21 cellular contexts compared by ENCODE assay signal in genomic region chr6:88311561-88311960, GRCh38.
A peak's percentile ranks its signal among the peaks of the same experiment; 100 is the strongest.
DNase-seq lines count a peak whose midpoint lies in the region; ATAC-seq and TF ChIP-seq lines count a peak whose summit lies in the region.
"Had no signal": no experiment of that assay in that cellular context is flagged by ENCODE, and none has a peak within 500 bp of the region (broad histone marks: within the 10 kb centered on the region; RNA-seq: fewer than 3 reads in every experiment).

No MANE protein-coding gene starts in this region.

- H2BK5ac ChIP-seq in neuronal stem cell (ENCODE audit: low read length): no peak overlapping the region

- no peaks in the 10 kb centered on the region for H3K9me3 Mint-ChIP-seq in stimulated activated effector memory CD8-positive, alpha-beta T cell treated with anti-CD3 and anti-CD28 coated beads, Interleukin-12 subunit alpha, Interleukin-12 subunit beta, amount 100 ng/mL, for 72 hours
- H3K9me3 Mint-ChIP-seq: CD8-positive, alpha-beta memory T cell had no signal

- no peaks in the 10 kb centered on the region for H3K9me2 ChIP-seq in OCI-LY7 (ENCODE audit: insufficient read depth, low read length)

- intact Hi-C loops in OCI-LY7 (cut with micrococcal nuclease; ENCODE audit: unreplicated experiment): no loop called here
- intact Hi-C loops in A673 (cut with micrococcal nuclease; ENCODE audit: unreplicated experiment): no loop called here

- H2BK15ac ChIP-seq in neuronal stem cell (ENCODE audit: low read length): no peak overlapping the region

- peak overlapping the region; percentile 7 for H3K18ac ChIP-seq in neuronal stem cell (ENCODE audit: low read length)

- no peak overlapping the region for H3K27ac Mint-ChIP-seq in stimulated activated effector memory CD8-positive, alpha-beta T cell treated with anti-CD3 and anti-CD28 coated beads, Interleukin-12 subunit alpha, Interleukin-12 subunit beta, amount 100 ng/mL, for 72 hours
- H3K27ac Mint-ChIP-seq: CD14-positive monocyte; CD4-positive, alpha-beta memory T cell; CD4-positive, CD25-positive, alpha-beta regulatory T cell; CD8-positive, alpha-beta memory T cell had no signal

- no peaks in the 10 kb centered on the region for H3K4me1 Mint-ChIP-seq in stimulated activated effector memory CD8-positive, alpha-beta T cell treated with anti-CD3 and anti-CD28 coated beads, Interleukin-12 subunit alpha, Interleukin-12 subunit beta, amount 100 ng/mL, for 72 hours
- H3K4me1 Mint-ChIP-seq: CD14-positive monocyte; CD4-positive, alpha-beta memory T cell; CD4-positive, CD25-positive, alpha-beta regulatory T cell; CD8-positive, alpha-beta memory T cell had no signal

- no peak overlapping the region for H2AK5ac ChIP-seq in neuronal stem cell (ENCODE audit: low read depth, low read length)

- H4K20me1 ChIP-seq in OCI-LY7 (ENCODE audit: insufficient read depth, low read length): no peaks in the 10 kb centered on the region
- H4K20me1 ChIP-seq: BLaER1 had no signal

- H3K4me3 ChIP-seq in OCI-LY7 (ENCODE audit: low read depth, low read length, poor library complexity, severe bottlenecking): no peak overlapping the region
- H3K4me3 ChIP-seq in neuronal stem cell (ENCODE audit: low read length in 2 of 2): no peak overlapping the region
- H3K4me3 ChIP-seq in A673 (ENCODE audit: low read depth, low read length, poor library complexity, severe bottlenecking): no peak overlapping the region
- H3K4me3 ChIP-seq: A549, BLaER1 had no signal

- H3K9ac ChIP-seq in neuronal stem cell (ENCODE audit: low read depth, low read length, poor library complexity): peak overlapping the region; percentile 38
- H3K9ac ChIP-seq: BLaER1 had no signal

- H3K4ac ChIP-seq in neuronal stem cell (ENCODE audit: low read length): no peak overlapping the region

- H3K36me3 ChIP-seq in OCI-LY7 (ENCODE audit: insufficient read depth, low read length): no peaks in the 10 kb centered on the region
- H3K36me3 ChIP-seq in neuronal stem cell (replicated peaks in 1 of 2; ENCODE audit: control insufficient read depth in 2 of 2, insufficient read depth in 2 of 2, low read length in 2 of 2): no peaks in the 10 kb centered on the region
- H3K36me3 ChIP-seq in A673 (ENCODE audit: insufficient read depth, low read length, poor library complexity, severe bottlenecking): no peaks in the 10 kb centered on the region
- H3K36me3 ChIP-seq: BE2C, BLaER1 had no signal

- H3K23ac ChIP-seq in neuronal stem cell (ENCODE audit: low read depth, low read length, poor library complexity): peak overlapping the region; percentile 37

- no TSS peak for BruUV-seq in OCI-LY7 (replicated peaks; lab: Mats Ljungman, UMichigan)
- BruUV-seq in A673 (replicated peaks; lab: Mats Ljungman, UMichigan): no TSS peak

- no peak overlapping the region for H3K4me2 ChIP-seq in OCI-LY7 (ENCODE audit: low read length)
- no peak overlapping the region for H3K4me2 ChIP-seq in neuronal stem cell (ENCODE audit: insufficient read depth, low read length, poor library complexity, severe bottlenecking)
- H3K4me2 ChIP-seq: A549, BLaER1 had no signal

- no peak overlapping the region for H2BK120ac ChIP-seq in neuronal stem cell (ENCODE audit: low read depth, low read length)

- H3K36me3 Mint-ChIP-seq in stimulated activated effector memory CD8-positive, alpha-beta T cell treated with anti-CD3 and anti-CD28 coated beads, Interleukin-12 subunit alpha, Interleukin-12 subunit beta, amount 100 ng/mL, for 72 hours: no peaks in the 10 kb centered on the region
- H3K36me3 Mint-ChIP-seq: CD4-positive, alpha-beta memory T cell; CD4-positive, CD25-positive, alpha-beta regulatory T cell; CD8-positive, alpha-beta memory T cell had no signal

- CTCF ChIA-PET in OCI-LY7 (lab: Charles Lee; ENCODE audit: unreplicated experiment): no interaction called here
- CTCF ChIA-PET in A673 (lab: Charles Lee): no interaction called here

- H3K9me3 ChIP-seq in OCI-LY7 (ENCODE audit: low read length) (no peaks in the 10 kb centered on the region), neuronal stem cell (replicated peaks in 1 of 2; ENCODE audit: control insufficient read depth in 2 of 2, insufficient read depth in 1 of 2, low read depth in 1 of 2, low read length in 2 of 2) (no peaks in the 10 kb centered on the region), A673 (ENCODE audit: low read depth, low read length, poor library complexity, severe bottlenecking) (no peaks in the 10 kb centered on the region)
- H3K9me3 ChIP-seq: A549, BE2C, BLaER1 had no signal

- H2BK12ac ChIP-seq in neuronal stem cell (ENCODE audit: low read length): no peak overlapping the region

- H3K27me3 ChIP-seq in neuronal stem cell (ENCODE audit: control insufficient read depth in 3 of 3, insufficient read depth in 3 of 3, low read depth in 1 of 3, low read length in 3 of 3): no peaks in the 10 kb centered on the region
- no peaks in the 10 kb centered on the region for H3K27me3 ChIP-seq in A673 (replicated peaks; ENCODE audit: insufficient read depth, low read depth, low read length, poor library complexity)
- H3K27me3 ChIP-seq: BE2C, BLaER1 had no signal

- no peak overlapping the region for H4K91ac ChIP-seq in neuronal stem cell (ENCODE audit: low read depth, low read length, poor library complexity)

- H3K27ac ChIP-seq in OCI-LY7 (ENCODE audit: low read depth, low read length, poor library complexity, severe bottlenecking) (no peak overlapping the region), neuronal stem cell (replicated peaks; ENCODE audit: low read length) (no peak overlapping the region), A673 (ENCODE audit: low read depth, low read length, poor library complexity, severe bottlenecking) (no peak overlapping the region)
- H3K27ac ChIP-seq: 22Rv1, A549, BLaER1 had no signal

- no peak overlapping the region for H3K4me3 Mint-ChIP-seq in stimulated activated effector memory CD8-positive, alpha-beta T cell treated with anti-CD3 and anti-CD28 coated beads, Interleukin-12 subunit alpha, Interleukin-12 subunit beta, amount 100 ng/mL, for 72 hours
- H3K4me3 Mint-ChIP-seq: CD14-positive monocyte; CD4-positive, alpha-beta memory T cell; CD4-positive, CD25-positive, alpha-beta regulatory T cell; CD8-positive, alpha-beta memory T cell had no signal

- TF ChIP-seq CTCF in OCI-LY7 (conservative IDR thresholded peaks at IDR 0.05; ENCODE audit: low read length) (no peak), A673 (conservative IDR thresholded peaks at IDR 0.05; ENCODE audit: low read depth, low read length) (no peak)

- ATAC-seq in stimulated activated effector memory CD8-positive, alpha-beta T cell treated with anti-CD3 and anti-CD28 coated beads, Interleukin-12 subunit alpha, Interleukin-12 subunit beta, amount 100 ng/mL, for 72 hours: peak; percentile 32
- ATAC-seq: A549 had no signal

- POLR2A ChIA-PET in OCI-LY7 (lab: Charles Lee) (interaction anchor here (1.1 to 1.4 kb wide), 2 partner anchors 9 to 12 kb away, joined by 3 read pairs; no protein-coding TSS in a partner anchor), A673 (lab: Charles Lee; ENCODE audit: low non-redundant PET) (no interaction called here)

- H2AFZ ChIP-seq in OCI-LY7 (ENCODE audit: low read length) (peak overlapping the region; percentile 6; the same call in 1 of the 2 replicates), neuronal stem cell (ENCODE audit: low read length) (no peak overlapping the region)

- no peaks in the 10 kb centered on the region for H3K79me1 ChIP-seq in neuronal stem cell (ENCODE audit: low read depth, low read length)

- peak overlapping the region; percentile 85 for H3K14ac ChIP-seq in neuronal stem cell (ENCODE audit: low read length)

- H3K4me1 ChIP-seq in OCI-LY7 (ENCODE audit: insufficient read depth, low read length, poor library complexity, severe bottlenecking) (no peaks in the 10 kb centered on the region), neuronal stem cell (ENCODE audit: control insufficient read depth in 2 of 2, insufficient read depth in 1 of 2, low read depth in 1 of 2, low read length in 2 of 2) (no peaks in the 10 kb centered on the region), A673 (ENCODE audit: insufficient read depth, low read length, poor library complexity, severe bottlenecking) (no peaks in the 10 kb centered on the region)
- H3K4me1 ChIP-seq: A549, BE2C, BLaER1 had no signal

- no peaks in the 10 kb centered on the region for H3K79me2 ChIP-seq in OCI-LY7 (ENCODE audit: insufficient read depth, low read depth, low read length)

- no CpG with 5 or more reads among the region's 10 CpGs for WGBS in neuronal stem cell (ENCODE audit: extremely low coverage in 2 of 2, insufficient read length in 2 of 2, insufficient replicate concordance in 1 of 2), 2 donors

- no peak overlapping the region for H4K8ac ChIP-seq in neuronal stem cell (ENCODE audit: low read depth, low read length)

- DNase-seq in Daoy (ENCODE audit: low read depth) (peak; percentile 4), OCI-LY7 (ENCODE audit: low spot score) (no peak), neuronal stem cell (ENCODE audit: low spot score) (no peak), A673 (ENCODE audit: low spot score) (no peak), EL (no peak), D341Med (ENCODE audit: low spot score) (no peak), kidney glomerular epithelial cell (lab: John Stamatoyannopoulos, UW) (no peak)
- no peak for DNase-seq in stimulated activated effector memory CD8-positive, alpha-beta T cell treated with anti-CD3 and anti-CD28 coated beads, Interleukin-12 subunit alpha, Interleukin-12 subunit beta, amount 100 ng/mL, for 72 hours (ENCODE audit: low spot score in 2 of 2)
- DNase-seq: ACHN; BE2C; C1 segment of cervical spinal cord; CD4-positive, alpha-beta memory T cell; CD4-positive, CD25-positive, alpha-beta regulatory T cell; CD8-positive, alpha-beta memory T cell; COR-L47; DMS79 treated with DMSO at 0.1 percent for 48 hours; GF-D8 had no signal
